Comparison of ENCODE assay signal across 8 cellular contexts in genomic region chr5:159262472-159262858, GRCh38. TPM values are rescaled to one million over a fixed set of nuclear protein-coding genes. Genes with fewer than 3 reads are reported as not detected.
DNase-seq lines count a peak whose midpoint lies in the region; ATAC-seq and TF ChIP-seq lines count a peak whose summit lies in the region.

No MANE protein-coding gene starts in this region.

- H3K27ac ChIP-seq in GM23338 (ENCODE audit: low read depth) (peak overlapping the region; percentile 93), brain microvascular endothelial cell (peak overlapping the region; percentile 95), left lung (peak overlapping the region; percentile 90 to 96), thoracic aorta (peak overlapping the region; percentile 70 to 93)

- TF ChIP-seq CTCF in GM23338 (conservative IDR thresholded peaks at IDR 0.05; ENCODE audit: low read depth in 2 of 2) (no peak), NB4 (IDR thresholded peaks at IDR 0.05; ENCODE audit: low read depth, low read length) (no peak), brain microvascular endothelial cell (IDR thresholded peaks at IDR 0.05; ENCODE audit: low read depth, low read length, missing control alignments) (no peak), left lung (IDR thresholded peaks at IDR 0.05) (no peak), thoracic aorta (IDR thresholded peaks at IDR 0.05) (no peak)

- no peak for TF ChIP-seq POLR2A in NB4 (IDR thresholded peaks at IDR 0.05; ENCODE audit: extremely low read depth, insufficient read length)

- peaks cover 22% of the 10 kb centered on the region for H3K36me3 Mint-ChIP-seq in GM23338 (ENCODE audit: low read depth)

- ATAC-seq in GM23338 (peak; percentile 32), left lung (peak; percentile 45), thoracic aorta (ENCODE audit: insufficient number of reproducible peaks, low FRiP score, low read depth) (peak; percentile 17)

- intact Hi-C loops in left lung (cut with DNase I), result no loop called here

- peak overlapping the region; percentile 97 for H3K27ac Mint-ChIP-seq in GM23338

- peak overlapping the region; percentile 94; the same call in 1 of the 2 replicates for H2AFZ ChIP-seq in GM23338

- peaks cover 4% of the 10 kb centered on the region; the same call in 1 of the 2 replicates for H3K4me1 ChIP-seq in GM23338 (ENCODE audit: insufficient read depth)
- peaks cover 3 to 19% of the 10 kb centered on the region in 2 donors for H3K4me1 ChIP-seq in left lung
- H3K4me1 ChIP-seq in thoracic aorta (ENCODE audit: control insufficient read depth in 1 of 2, low read depth in 2 of 2), result peaks cover 5 to 21% of the 10 kb centered on the region in 2 donors

- no peaks in the 10 kb centered on the region for H3K9me2 ChIP-seq in GM23338 (ENCODE audit: insufficient read depth)

- peaks cover 8% of the 10 kb centered on the region for H3K4me1 Mint-ChIP-seq in GM23338

- H3K36me3 ChIP-seq in GM23338 (ENCODE audit: insufficient read depth), result no peaks in the 10 kb centered on the region
- H3K36me3 ChIP-seq in brain microvascular endothelial cell (replicated peaks), result no peaks in the 10 kb centered on the region
- H3K36me3 ChIP-seq in left lung, result no peaks in the 10 kb centered on the region
- no peaks in the 10 kb centered on the region for H3K36me3 ChIP-seq in thoracic aorta

- DNase-seq in GM03348 (ENCODE audit: low spot score) (peak; percentile 13), GM23338 (ENCODE audit: low spot score) (peak; percentile 51), NB4 (ENCODE audit: low read depth) (no peak), brain microvascular endothelial cell (no peak), left lung (no peak), thoracic aorta (ENCODE audit: low spot score) (no peak), hippocampal formation (lab: John Stamatoyannopoulos, UW) (no peak), SIG-M5 (lab: John Stamatoyannopoulos, UW) (no peak)

- H3K27me3 Mint-ChIP-seq in GM23338 (ENCODE audit: insufficient read depth, low read depth, poor library complexity), result peaks cover 3% of the 10 kb centered on the region

- peak overlapping the region; percentile 94 for H3K4me3 Mint-ChIP-seq in GM23338

- H3K4me3 ChIP-seq in GM23338 (peak overlapping the region; percentile 82), NB4 (ENCODE audit: low read depth, low read length) (peak overlapping the region; percentile 88), brain microvascular endothelial cell (ENCODE audit: low read depth, low read length) (peak overlapping the region; percentile 99), left lung (peak overlapping the region; percentile 61 to 93), thoracic aorta (peak overlapping the region; percentile 86)

- in situ Hi-C loops in brain microvascular endothelial cell (cut with HindIII; ENCODE audit: low pct_ligation_motif_present, low sequenced_read_pairs), result no loop called here

- H3K4me2 ChIP-seq in GM23338, result peak overlapping the region; percentile 99

- H3K9me3 ChIP-seq in left lung (no peaks in the 10 kb centered on the region), thoracic aorta (no peaks in the 10 kb centered on the region)

- H3K9me3 Mint-ChIP-seq in GM23338, result peaks cover 6% of the 10 kb centered on the region

- H3K27me3 ChIP-seq in GM23338 (ENCODE audit: insufficient read depth), result peaks cover 4% of the 10 kb centered on the region; the same call in 1 of the 2 replicates
- H3K27me3 ChIP-seq in brain microvascular endothelial cell (replicated peaks), result no peaks in the 10 kb centered on the region
- no peaks in the 10 kb centered on the region for H3K27me3 ChIP-seq in left lung
- no peaks in the 10 kb centered on the region for H3K27me3 ChIP-seq in thoracic aorta (replicated peaks; ENCODE audit: insufficient read depth)

- H3F3A ChIP-seq in GM23338 (replicated peaks; ENCODE audit: low read depth), result no peaks in the 10 kb centered on the region

- H4K20me1 ChIP-seq in GM23338 (replicated peaks; ENCODE audit: insufficient read depth), result no peaks in the 10 kb centered on the region; the same call in 1 of the 2 replicates

- peaks cover 32% of the 10 kb centered on the region for H3K79me2 ChIP-seq in GM23338 (replicated peaks; ENCODE audit: insufficient read depth)

TF ChIP-seq in GM23338, 12 proteins besides CTCF, POLR2A, EP300 and RAD21 (continues in another document):
- TF ChIP-seq ETS1 (IDR thresholded peaks at IDR 0.05), result no peak
- no peak for TF ChIP-seq JUNB (IDR thresholded peaks at IDR 0.05; ENCODE audit: unreplicated experiment)
- TF ChIP-seq, protein P1, sequence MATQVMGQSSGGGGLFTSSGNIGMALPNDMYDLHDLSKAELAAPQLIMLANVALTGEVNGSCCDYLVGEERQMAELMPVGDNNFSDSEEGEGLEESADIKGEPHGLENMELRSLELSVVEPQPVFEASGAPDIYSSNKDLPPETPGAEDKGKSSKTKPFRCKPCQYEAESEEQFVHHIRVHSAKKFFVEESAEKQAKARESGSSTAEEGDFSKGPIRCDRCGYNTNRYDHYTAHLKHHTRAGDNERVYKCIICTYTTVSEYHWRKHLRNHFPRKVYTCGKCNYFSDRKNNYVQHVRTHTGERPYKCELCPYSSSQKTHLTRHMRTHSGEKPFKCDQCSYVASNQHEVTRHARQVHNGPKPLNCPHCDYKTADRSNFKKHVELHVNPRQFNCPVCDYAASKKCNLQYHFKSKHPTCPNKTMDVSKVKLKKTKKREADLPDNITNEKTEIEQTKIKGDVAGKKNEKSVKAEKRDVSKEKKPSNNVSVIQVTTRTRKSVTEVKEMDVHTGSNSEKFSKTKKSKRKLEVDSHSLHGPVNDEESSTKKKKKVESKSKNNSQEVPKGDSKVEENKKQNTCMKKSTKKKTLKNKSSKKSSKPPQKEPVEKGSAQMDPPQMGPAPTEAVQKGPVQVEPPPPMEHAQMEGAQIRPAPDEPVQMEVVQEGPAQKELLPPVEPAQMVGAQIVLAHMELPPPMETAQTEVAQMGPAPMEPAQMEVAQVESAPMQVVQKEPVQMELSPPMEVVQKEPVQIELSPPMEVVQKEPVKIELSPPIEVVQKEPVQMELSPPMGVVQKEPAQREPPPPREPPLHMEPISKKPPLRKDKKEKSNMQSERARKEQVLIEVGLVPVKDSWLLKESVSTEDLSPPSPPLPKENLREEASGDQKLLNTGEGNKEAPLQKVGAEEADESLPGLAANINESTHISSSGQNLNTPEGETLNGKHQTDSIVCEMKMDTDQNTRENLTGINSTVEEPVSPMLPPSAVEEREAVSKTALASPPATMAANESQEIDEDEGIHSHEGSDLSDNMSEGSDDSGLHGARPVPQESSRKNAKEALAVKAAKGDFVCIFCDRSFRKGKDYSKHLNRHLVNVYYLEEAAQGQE (IDR thresholded peaks at IDR 0.05; ENCODE audit: unreplicated experiment), result no peak

RNA-seq across cellular contexts. Expression of gene UBLCP1, which starts 0.6 kb away (rescaled TPM):
- total RNA-seq in GM23338 (2014; rRNA removed; shearing (Covaris generic)), result 45.0 and 47.6 TPM in 2 replicates
- polyA plus RNA-seq in GM23338 (2016; fragmentation: Nextera tagmentation; extraction: Ambion mirVana), result 42.6 and 56.1 TPM in 2 replicates
- 10 to 100 TPM; 29.9 to 32.5 TPM for total RNA-seq in left lung
- 10 to 100 TPM; 15.6 to 18.8 TPM for total RNA-seq in thoracic aorta

RNA-seq across cellular contexts. Expression of gene RNF145, which starts 53.1 kb away (rescaled TPM):
- 37.1 and 43.5 TPM in 2 replicates for total RNA-seq in GM23338 (2014; rRNA removed; shearing (Covaris generic))
- polyA plus RNA-seq in GM23338 (2016; fragmentation: Nextera tagmentation; extraction: Ambion mirVana), result 15.6 and 16.4 TPM in 2 replicates
- 100 to 1,000 TPM; 164 to 216 TPM for total RNA-seq in left lung
- 10 to 100 TPM; 38.3 to 46.1 TPM for total RNA-seq in thoracic aorta

Comparison
In these comparisons a context has a peak if more than half of its experiments do, and no peak if none do; other contexts are left out.
1. DNase-seq: peak in GM03348 (single experiment) and GM23338 (single experiment); none in NB4 (single experiment), brain microvascular endothelial cell (single experiment), left lung (0 of 2), thoracic aorta (single experiment), hippocampal formation (0 of 2) and SIG-M5 (single experiment).
2. Peak in every context shown above with its lines, with median percentiles within 50 percentile points of each other: ATAC-seq, H3K27ac ChIP-seq and H3K4me3 ChIP-seq.